Comparison of ENCODE assay signal across 8 cellular contexts in the genomic region with DNA sequence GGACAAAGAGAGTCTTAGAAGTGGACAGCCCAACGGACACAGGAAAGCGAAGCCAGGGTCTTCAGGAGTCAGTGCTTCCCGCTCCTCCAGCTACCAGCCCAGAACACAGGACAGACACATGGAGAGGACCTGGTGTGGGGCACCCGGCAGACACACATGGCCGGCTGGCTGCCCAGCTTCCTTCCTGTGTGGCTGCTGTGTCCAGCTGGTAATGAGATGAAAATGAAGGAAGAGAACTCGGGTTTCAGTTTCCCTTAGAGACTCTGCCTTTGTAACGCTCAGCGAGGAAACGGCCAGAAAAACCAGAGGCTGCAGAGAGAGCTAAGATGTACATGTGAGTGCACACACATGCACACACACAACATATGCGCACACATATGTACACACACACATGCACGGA.
DNase-seq lines count a peak whose midpoint lies in the region; ATAC-seq and TF ChIP-seq lines count a peak whose summit lies in the region.

No MANE protein-coding gene starts in this region.

- H3K27me3 ChIP-seq in DND-41 (ENCODE audit: insufficient read depth, low read length, poor library complexity) (no peaks in the 10 kb centered on the region), left ventricle myocardium inferior (ENCODE audit: low read depth) (no peaks in the 10 kb centered on the region), vagina (no peaks in the 10 kb centered on the region)

- no peak overlapping the region for H3K9ac ChIP-seq in DND-41 (ENCODE audit: low read depth, low read length)

- H3K4me1 ChIP-seq in DND-41 (ENCODE audit: insufficient read depth, low read length) (peaks cover 34% of the 10 kb centered on the region), left ventricle myocardium inferior (peaks cover 13% of the 10 kb centered on the region), vagina (no peaks in the 10 kb centered on the region)

- H3K4me2 ChIP-seq in DND-41 (ENCODE audit: insufficient read depth, low read length) = no peak overlapping the region

- H3K79me2 ChIP-seq in DND-41 (ENCODE audit: insufficient read depth, low read length) = peaks cover 71% of the 10 kb centered on the region

- no peak overlapping the region for H2AFZ ChIP-seq in DND-41 (ENCODE audit: low read depth, low read length)

- H3K36me3 ChIP-seq in DND-41 (ENCODE audit: insufficient read depth, low read length) (peaks cover 79% of the 10 kb centered on the region), left ventricle myocardium inferior (peaks cover 12% of the 10 kb centered on the region), vagina (peaks cover 0 to 18% of the 10 kb centered on the region in 2 donors)

- H3K9me3 ChIP-seq in DND-41 (ENCODE audit: insufficient read depth, low read length, severe bottlenecking) (no peaks in the 10 kb centered on the region), left ventricle myocardium inferior (replicated peaks) (peaks cover 8% of the 10 kb centered on the region), vagina (no peaks in the 10 kb centered on the region)

- H3K27ac ChIP-seq in DND-41 (ENCODE audit: low read length) (peak overlapping the region; percentile 3; the same call in 1 of the 2 replicates), left ventricle myocardium inferior (replicated peaks) (no peak overlapping the region), vagina (no peak overlapping the region)

- H3K4me3 ChIP-seq in DND-41 (ENCODE audit: low read depth in 1 of 2, low read length in 2 of 2) (no peak overlapping the region), left ventricle myocardium inferior (peak overlapping the region; percentile 19), vagina (no peak overlapping the region)

- H4K20me1 ChIP-seq in DND-41 (ENCODE audit: insufficient read depth, low read length) = peaks cover 65% of the 10 kb centered on the region

- DNase-seq in DND-41 = no peak
- DNase-seq in left ventricle myocardium inferior = peak; percentile 48
- DNase-seq in hippocampal formation (lab: John Stamatoyannopoulos, UW) = no peak
- DNase-seq in COLO668 (lab: John Stamatoyannopoulos, UW; ENCODE audit: unreplicated experiment) = no peak
- DNase-seq in vagina (ENCODE audit: extremely low spot score in 2 of 2) = no peak
- DNase-seq in AG20443 (ENCODE audit: low spot score) = no peak

- intact Hi-C loops in left ventricle myocardium inferior (cut with micrococcal nuclease) (no loop called here), vagina (cut with DNase I) (no loop called here)

- no peak for TF ChIP-seq POLR2A in vagina (IDR thresholded peaks at IDR 0.05)

- ATAC-seq in DND-41 (ENCODE audit: insufficient read depth, low read depth) (no peak), GM19455 (IDR thresholded peaks at IDR 0.05; ENCODE audit: unreplicated experiment) (peak; percentile 54), HG03469 (IDR thresholded peaks at IDR 0.05; ENCODE audit: unreplicated experiment) (peak; percentile 32)

- TF ChIP-seq CTCF in DND-41 (IDR thresholded peaks at IDR 0.05; ENCODE audit: borderline replicate concordance, extremely low read depth, low read length, poor library complexity, severe bottlenecking) = no peak
- TF ChIP-seq CTCF in left ventricle myocardium inferior (IDR thresholded peaks at IDR 0.05; ENCODE audit: borderline replicate concordance) = no peak
- no peak for TF ChIP-seq CTCF in vagina (IDR thresholded peaks at IDR 0.05)
